ENCODE assay signal across 8 cellular contexts in the genomic region with DNA sequence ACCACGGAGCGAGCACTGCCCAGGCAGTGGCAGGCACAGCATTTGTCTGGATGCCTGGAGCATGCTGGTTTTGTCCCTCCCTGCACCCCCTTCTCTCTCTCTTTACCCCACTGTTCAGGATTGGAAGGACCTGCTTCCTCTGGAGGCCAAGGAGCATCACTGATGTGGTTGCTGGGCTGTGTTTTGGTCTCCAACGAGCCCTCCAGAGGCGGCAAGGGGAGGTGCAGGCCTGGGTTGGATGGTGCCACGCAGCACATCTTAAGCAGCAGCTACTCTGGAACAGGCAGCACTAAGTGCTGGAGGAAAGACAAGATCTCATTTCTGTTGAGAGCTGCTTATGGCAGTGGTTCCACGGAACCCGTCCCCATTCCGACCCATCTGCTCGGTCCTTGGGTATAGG.
DNase-seq lines count a peak whose midpoint lies in the region; ATAC-seq and TF ChIP-seq lines count a peak whose summit lies in the region.

No MANE protein-coding gene starts in this region.

- no peaks in the 10 kb centered on the region for H3K79me1 ChIP-seq in mesendoderm (ENCODE audit: low read length)

- H3K23ac ChIP-seq in mesendoderm (ENCODE audit: low read length) = no peak overlapping the region

- H3K27me3 ChIP-seq in mesendoderm (ENCODE audit: insufficient read depth, low read length, poor library complexity) (no peaks in the 10 kb centered on the region), tibial artery (peaks cover 0 to 10% of the 10 kb centered on the region in 2 donors)

- no peaks in the 10 kb centered on the region for H3K36me3 ChIP-seq in mesendoderm (ENCODE audit: control insufficient read depth, insufficient read depth, low read length)
- no peaks in the 10 kb centered on the region for H3K36me3 ChIP-seq in tibial artery

- DNase-seq in EL = peak; percentile 10
- DNase-seq in HT1080 (ENCODE audit: low read depth) = peak; percentile 10
- DNase-seq in astrocyte of the spinal cord (ENCODE audit: low read depth, low spot score) = no peak
- peak; percentile 73 for DNase-seq in mesendoderm
- no peak for DNase-seq in tibial artery
- DNase-seq in SKM-1 treated with dmso at 0.1 percent for 144 hours (lab: John Stamatoyannopoulos, UW; ENCODE audit: unreplicated experiment) = no peak
- DNase-seq in DMS79 (lab: John Stamatoyannopoulos, UW) = no peak

- no peak overlapping the region for H2BK15ac ChIP-seq in mesendoderm (replicated peaks; ENCODE audit: low read depth)

- H3K56ac ChIP-seq in mesendoderm (ENCODE audit: low read length) = no peak overlapping the region

- H3K27ac ChIP-seq in mesendoderm (ENCODE audit: low read depth, low read length) (no peak overlapping the region), tibial artery (no peak overlapping the region)

- H3K4ac ChIP-seq in mesendoderm (ENCODE audit: low read depth, low read length) = no peak overlapping the region

- H3K79me2 ChIP-seq in mesendoderm (ENCODE audit: control insufficient read depth, insufficient read depth, low read length) = no peaks in the 10 kb centered on the region

- H3K9ac ChIP-seq in mesendoderm (ENCODE audit: low read length) = no peak overlapping the region

- no peak overlapping the region for H4K5ac ChIP-seq in mesendoderm (ENCODE audit: low read length)

- in situ Hi-C loops in astrocyte of the spinal cord (cut with HindIII; ENCODE audit: low sequenced_read_pairs) = no loop called here

- WGBS in mesendoderm (ENCODE audit: extremely low coverage, insufficient coverage, low lambda C conversion rate) = no CpG with 5 or more reads among the region's 9 CpGs

- no peak overlapping the region for H2AK5ac ChIP-seq in mesendoderm (ENCODE audit: low read length)

- no peak overlapping the region for H2BK120ac ChIP-seq in mesendoderm (ENCODE audit: low read depth, low read length)

- no peaks in the 10 kb centered on the region for H3K4me1 ChIP-seq in mesendoderm (ENCODE audit: control insufficient read depth, low read depth, low read length)
- H3K4me1 ChIP-seq in tibial artery = no peaks in the 10 kb centered on the region

- H3K4me2 ChIP-seq in mesendoderm (ENCODE audit: low read length) = no peak overlapping the region

- ATAC-seq in GM19035 (IDR thresholded peaks at IDR 0.05; ENCODE audit: unreplicated experiment) = no peak

- intact Hi-C loops in tibial artery (cut with DNase I; ENCODE audit: low total_unique reads) = no loop called here

- H3K9me3 ChIP-seq in tibial artery = no peaks in the 10 kb centered on the region

- no peak overlapping the region for H4K8ac ChIP-seq in mesendoderm (ENCODE audit: low read depth, low read length)

- no peak overlapping the region for H3K4me3 ChIP-seq in astrocyte of the spinal cord (ENCODE audit: low read depth, low read length)
- no peak overlapping the region for H3K4me3 ChIP-seq in mesendoderm (ENCODE audit: low read length)
- no peak overlapping the region for H3K4me3 ChIP-seq in tibial artery

- H3K18ac ChIP-seq in mesendoderm (ENCODE audit: low read length) = no peak overlapping the region

- no peak overlapping the region for H2BK5ac ChIP-seq in mesendoderm (ENCODE audit: low read length)

- peak; percentile 15 for TF ChIP-seq CTCF in astrocyte of the spinal cord (IDR thresholded peaks at IDR 0.05; ENCODE audit: low read depth, low read length)
- no peak for TF ChIP-seq CTCF in tibial artery (IDR thresholded peaks at IDR 0.05)

Comparison
In these comparisons a context has a peak if more than half of its experiments do, and no peak if none do; other contexts are left out.
1. DNase-seq: peak in EL (single experiment), HT1080 (single experiment) and mesendoderm (single experiment); none in astrocyte of the spinal cord (single experiment), tibial artery (0 of 2), SKM-1 treated with dmso at 0.1 percent for 144 hours (single experiment) and DMS79 (single experiment).